ENCODE assay signal across 8 cellular contexts in the genomic region with DNA sequence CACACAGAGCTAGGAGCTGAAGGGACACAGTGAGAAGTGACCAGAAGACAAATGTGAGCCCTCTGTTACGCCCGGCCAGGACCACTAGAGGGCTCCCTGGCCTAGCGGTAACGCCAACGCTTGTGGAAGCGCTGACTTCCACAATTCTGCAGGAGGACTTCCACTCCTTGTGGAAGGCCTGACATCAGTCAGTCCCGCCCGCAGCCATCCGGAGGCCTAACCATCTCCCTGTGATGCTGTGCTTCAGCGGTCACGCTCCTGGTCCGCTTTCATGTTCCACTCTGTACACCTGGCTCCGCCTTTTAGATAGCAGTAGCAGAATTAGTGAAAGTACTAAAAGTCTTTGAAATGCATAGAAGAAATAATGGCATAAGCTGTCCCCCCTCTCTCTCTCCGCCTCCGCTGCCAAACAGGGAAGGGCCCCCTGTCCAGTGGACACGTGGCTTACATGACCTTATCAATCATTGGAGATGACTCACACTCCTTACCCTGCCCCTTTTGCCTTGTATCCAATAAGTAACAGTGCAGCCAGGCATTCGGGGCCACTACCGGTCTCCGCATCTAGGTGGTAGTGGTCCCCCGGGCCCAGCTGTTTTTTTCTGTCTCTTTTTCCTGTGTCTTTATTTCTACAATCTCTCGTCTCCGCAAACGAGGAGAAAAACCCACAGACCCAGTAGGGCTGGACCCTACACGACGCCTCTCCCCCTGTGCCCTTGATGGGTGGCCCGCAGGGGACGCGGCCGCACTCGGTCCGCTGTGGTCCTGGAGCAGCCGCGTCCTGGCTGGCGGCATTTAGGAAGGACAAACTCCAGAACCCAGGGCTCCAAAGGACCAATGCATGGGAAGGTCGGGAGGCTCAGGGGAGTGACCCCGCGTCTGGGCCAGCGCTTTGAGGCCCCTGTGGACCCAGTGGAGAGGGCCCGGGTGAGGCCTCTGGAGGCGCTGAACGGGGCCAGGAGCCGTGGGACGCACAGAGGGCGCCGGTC. TPM values are rescaled to one million over a fixed set of nuclear protein-coding genes. Genes with fewer than 3 reads are reported as not detected.
DNase-seq lines count a peak whose midpoint lies in the region; ATAC-seq and TF ChIP-seq lines count a peak whose summit lies in the region.

No MANE protein-coding gene starts in this region.

- CTCF ChIA-PET in WTC11 (lab: Charles Lee) = interaction anchor here (0.6 to 3.0 kb wide), 40 partner anchors 8 to 758 kb away, joined by 3 to 36 read pairs (median 4); partner anchors contain the start of genes CAND2 and RPL32

- TF ChIP-seq CTCF in WTC11 (IDR thresholded peaks at IDR 0.05) = peak; percentile 62

- DNase-seq in 8988T (peak; percentile 88), NCI-H2227 (lab: John Stamatoyannopoulos, UW; ENCODE audit: unreplicated experiment) (peak; percentile 85), WTC11 (ENCODE audit: low spot score) (peak; percentile 82), cerebellar cortex (ENCODE audit: low spot score) (peak; percentile 95), islet precursor cell (peak; percentile 96)
- peak; percentile 35 to 36 for DNase-seq in stimulated activated CD4-positive, alpha-beta T cell treated with anti-CD3 and anti-CD28 coated beads, Interleukin-15, amount 100 ng/mL, for 1 hour (ENCODE audit: low read depth in 1 of 2, low spot score in 1 of 2)

- ATAC-seq in GM18498 (IDR thresholded peaks at IDR 0.05; ENCODE audit: unreplicated experiment) (peak; percentile 73), HG03064 (IDR thresholded peaks at IDR 0.05; ENCODE audit: low read depth, unreplicated experiment) (peak; percentile 68), WTC11 (peak; percentile 70)

- peak overlapping the region; percentile 62; the same call in 1 of the 2 replicates for H3K27ac Mint-ChIP-seq in WTC11

- H3K27me3 Mint-ChIP-seq in WTC11 (ENCODE audit: low read depth) = peaks cover 57% of the 10 kb centered on the region

- H3K4me1 Mint-ChIP-seq in WTC11 = peaks cover 4% of the 10 kb centered on the region

- POLR2A ChIA-PET in WTC11 (lab: Charles Lee) = interaction anchor here (0.6 to 1.0 kb wide), 2 partner anchors 13 to 611 kb away, joined by 3 to 5 read pairs; no protein-coding TSS in a partner anchor

- H3K9me3 Mint-ChIP-seq in WTC11 = peaks cover 9% of the 10 kb centered on the region

- H3K36me3 Mint-ChIP-seq in WTC11 = peaks cover 4% of the 10 kb centered on the region

- H3K4me3 Mint-ChIP-seq in WTC11 = peak overlapping the region; percentile 87

TF ChIP-seq in WTC11, 78 proteins besides CTCF, POLR2A, EP300 and RAD21:
- TF ChIP-seq SP1 (CRISPR knock-in tag; conservative IDR thresholded peaks at IDR 0.05) = peak; percentile 43; the same call in 1 of the 2 replicates
- TF ChIP-seq SOX15 (CRISPR knock-in tag; IDR thresholded peaks at IDR 0.05) = no peak
- TF ChIP-seq, protein P1, sequence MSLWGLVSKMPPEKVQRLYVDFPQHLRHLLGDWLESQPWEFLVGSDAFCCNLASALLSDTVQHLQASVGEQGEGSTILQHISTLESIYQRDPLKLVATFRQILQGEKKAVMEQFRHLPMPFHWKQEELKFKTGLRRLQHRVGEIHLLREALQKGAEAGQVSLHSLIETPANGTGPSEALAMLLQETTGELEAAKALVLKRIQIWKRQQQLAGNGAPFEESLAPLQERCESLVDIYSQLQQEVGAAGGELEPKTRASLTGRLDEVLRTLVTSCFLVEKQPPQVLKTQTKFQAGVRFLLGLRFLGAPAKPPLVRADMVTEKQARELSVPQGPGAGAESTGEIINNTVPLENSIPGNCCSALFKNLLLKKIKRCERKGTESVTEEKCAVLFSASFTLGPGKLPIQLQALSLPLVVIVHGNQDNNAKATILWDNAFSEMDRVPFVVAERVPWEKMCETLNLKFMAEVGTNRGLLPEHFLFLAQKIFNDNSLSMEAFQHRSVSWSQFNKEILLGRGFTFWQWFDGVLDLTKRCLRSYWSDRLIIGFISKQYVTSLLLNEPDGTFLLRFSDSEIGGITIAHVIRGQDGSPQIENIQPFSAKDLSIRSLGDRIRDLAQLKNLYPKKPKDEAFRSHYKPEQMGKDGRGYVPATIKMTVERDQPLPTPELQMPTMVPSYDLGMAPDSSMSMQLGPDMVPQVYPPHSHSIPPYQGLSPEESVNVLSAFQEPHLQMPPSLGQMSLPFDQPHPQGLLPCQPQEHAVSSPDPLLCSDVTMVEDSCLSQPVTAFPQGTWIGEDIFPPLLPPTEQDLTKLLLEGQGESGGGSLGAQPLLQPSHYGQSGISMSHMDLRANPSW (CRISPR knock-in tag; conservative IDR thresholded peaks at IDR 0.05; ENCODE audit: low read depth) = no peak
- TF ChIP-seq MAX (CRISPR knock-in tag; IDR thresholded peaks at IDR 0.05) = 0 out of 2 replicates have a peak, but pooled peaks have one; percentile 31
- no peak for TF ChIP-seq HMGA2 (CRISPR knock-in tag; IDR thresholded peaks at IDR 0.05)
- TF ChIP-seq, protein P2, sequence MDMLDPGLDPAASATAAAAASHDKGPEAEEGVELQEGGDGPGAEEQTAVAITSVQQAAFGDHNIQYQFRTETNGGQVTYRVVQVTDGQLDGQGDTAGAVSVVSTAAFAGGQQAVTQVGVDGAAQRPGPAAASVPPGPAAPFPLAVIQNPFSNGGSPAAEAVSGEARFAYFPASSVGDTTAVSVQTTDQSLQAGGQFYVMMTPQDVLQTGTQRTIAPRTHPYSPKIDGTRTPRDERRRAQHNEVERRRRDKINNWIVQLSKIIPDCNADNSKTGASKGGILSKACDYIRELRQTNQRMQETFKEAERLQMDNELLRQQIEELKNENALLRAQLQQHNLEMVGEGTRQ (CRISPR knock-in tag; IDR thresholded peaks at IDR 0.05) = peak; percentile 61

RNA-seq across cellular contexts. Expression of gene RPL32, which starts 27.0 kb away (rescaled TPM):
- 1,643 to 1,831 TPM (median 1,818 TPM) in 3 replicates for total RNA-seq in WTC11 (2021)

Comparison
In these comparisons a context has a peak if more than half of its experiments do, and no peak if none do; other contexts are left out.
1. Peak in every context shown above with its lines: DNase-seq and ATAC-seq.
2. DNase-seq: peak in every context shown above with its lines; median percentile 96 in islet precursor cell; 95 in cerebellar cortex; 88 in 8988T; 85 in NCI-H2227; 82 in WTC11; 36 in stimulated activated CD4-positive, alpha-beta T cell treated with anti-CD3 and anti-CD28 coated beads, Interleukin-15, amount 100 ng/mL, for 1 hour.